8 cellular contexts compared by ENCODE assay signal in genomic region chr19:17103177-17103576, GRCh38. TPM values are rescaled to one million over a fixed set of nuclear protein-coding genes. Genes with fewer than 3 reads are reported as not detected.
A peak's percentile ranks its signal among the peaks of the same experiment; 100 is the strongest.
DNase-seq lines count a peak whose midpoint lies in the region; ATAC-seq and TF ChIP-seq lines count a peak whose summit lies in the region.

No MANE protein-coding gene starts in this region.

- DNase-seq in activated naive CD4-positive, alpha-beta T cell treated with anti-CD3 and anti-CD28 coated beads, Interleukin-2, amount 10 ng/mL, durations not matched to agents 7 days and 5 days = no peak
- no peak for DNase-seq in activated naive CD4-positive, alpha-beta T cell (lab: John Stamatoyannopoulos, UW)
- DNase-seq in fibroblast of pulmonary artery (ENCODE audit: low read depth) (peak; percentile 60), testis (peak; percentile 34), posterior cingulate gyrus (no peak)

- H3K27ac Mint-ChIP-seq in activated naive CD4-positive, alpha-beta T cell treated with anti-CD3 and anti-CD28 coated beads, Interleukin-2, amount 10 ng/mL, durations not matched to agents 7 days and 5 days = peak overlapping the region; percentile 49

- intact Hi-C loops in testis (cut with DNase I; ENCODE audit: low total_unique reads) (no loop called here), posterior cingulate gyrus (cut with DNase I) (no loop called here)

- CTCF ChIA-PET in activated naive CD4-positive, alpha-beta T cell treated with anti-CD3 and anti-CD28 coated beads, Interleukin-2, amount 10 ng/mL, durations not matched to agents 7 days and 5 days (lab: Charles Lee) = interaction anchor here (0.7 to 1.6 kb wide), 4 partner anchors 13 to 174 kb away, joined by 3 to 6 read pairs (median 4); no protein-coding TSS in a partner anchor

- H3K9ac ChIP-seq in OCI-LY1 (ENCODE audit: low read length) = no peak overlapping the region

- H3K27ac ChIP-seq in OCI-LY1 (ENCODE audit: low read depth, low read length, poor library complexity, severe bottlenecking) = peak overlapping the region; percentile 83
- no peak overlapping the region for H3K27ac ChIP-seq in testis

- H3K36me3 Mint-ChIP-seq in activated naive CD4-positive, alpha-beta T cell treated with anti-CD3 and anti-CD28 coated beads, Interleukin-2, amount 10 ng/mL, durations not matched to agents 7 days and 5 days = peaks cover 59% of the 10 kb centered on the region

- H3K4me1 Mint-ChIP-seq in activated naive CD4-positive, alpha-beta T cell treated with anti-CD3 and anti-CD28 coated beads, Interleukin-2, amount 10 ng/mL, durations not matched to agents 7 days and 5 days = peaks cover 16% of the 10 kb centered on the region

- H3K27me3 ChIP-seq in OCI-LY1 (ENCODE audit: insufficient read depth, low read length) = no peaks in the 10 kb centered on the region
- H3K27me3 ChIP-seq in testis = no peaks in the 10 kb centered on the region

- no peaks in the 10 kb centered on the region for H3K9me2 ChIP-seq in OCI-LY1 (ENCODE audit: low read depth, low read length)

- no peak for TF ChIP-seq POLR2A in testis (IDR thresholded peaks at IDR 0.05)

- H3K9me3 Mint-ChIP-seq in activated naive CD4-positive, alpha-beta T cell treated with anti-CD3 and anti-CD28 coated beads, Interleukin-2, amount 10 ng/mL, durations not matched to agents 7 days and 5 days = peaks cover 11% of the 10 kb centered on the region

- no peaks in the 10 kb centered on the region for H3K27me3 Mint-ChIP-seq in activated naive CD4-positive, alpha-beta T cell treated with anti-CD3 and anti-CD28 coated beads, Interleukin-2, amount 10 ng/mL, durations not matched to agents 7 days and 5 days

- peaks cover 52% of the 10 kb centered on the region for H3K36me3 ChIP-seq in OCI-LY1 (ENCODE audit: insufficient read depth, low read length)
- no peaks in the 10 kb centered on the region for H3K36me3 ChIP-seq in testis (ENCODE audit: low read depth, missing control alignments)

- no peak overlapping the region for H2AFZ ChIP-seq in OCI-LY1 (ENCODE audit: low read length)

- H3K4me2 ChIP-seq in OCI-LY1 (ENCODE audit: low read length) = no peak overlapping the region

- H3K4me1 ChIP-seq in OCI-LY1 (ENCODE audit: insufficient read depth, low read length, severe bottlenecking) = peaks cover 63% of the 10 kb centered on the region
- peaks cover 12% of the 10 kb centered on the region for H3K4me1 ChIP-seq in testis

- ATAC-seq in GM19452 (IDR thresholded peaks at IDR 0.05; ENCODE audit: unreplicated experiment) = no peak
- ATAC-seq in HG03521 (IDR thresholded peaks at IDR 0.05; ENCODE audit: unreplicated experiment) = no peak

- no peaks in the 10 kb centered on the region for H4K20me1 ChIP-seq in OCI-LY1 (ENCODE audit: insufficient read depth, low read length)

- no peak overlapping the region for H3K4me3 ChIP-seq in OCI-LY1 (ENCODE audit: low read depth, low read length, poor library complexity, severe bottlenecking)
- no peak overlapping the region for H3K4me3 ChIP-seq in fibroblast of pulmonary artery (replicated peaks; ENCODE audit: low read depth, low read length)
- H3K4me3 ChIP-seq in testis = no peak overlapping the region

- 76 to 87% methylated on average over 3 of the region's 3 CpGs for WGBS in testis, 2 donors

- no peak overlapping the region for H3K4me3 Mint-ChIP-seq in activated naive CD4-positive, alpha-beta T cell treated with anti-CD3 and anti-CD28 coated beads, Interleukin-2, amount 10 ng/mL, durations not matched to agents 7 days and 5 days

- H3F3A ChIP-seq in OCI-LY1 (ENCODE audit: insufficient read depth, low read length) = no peaks in the 10 kb centered on the region

- no peaks in the 10 kb centered on the region for H3K79me2 ChIP-seq in OCI-LY1 (ENCODE audit: insufficient read depth, low read length)

- TF ChIP-seq CTCF in OCI-LY1 (IDR thresholded peaks at IDR 0.05; ENCODE audit: low read length) (peak; percentile 60), fibroblast of pulmonary artery (IDR thresholded peaks at IDR 0.05; ENCODE audit: low read length, missing control alignments) (peak; percentile 73), testis (IDR thresholded peaks at IDR 0.05) (peak in 2 of 3 experiments; percentile 31 to 42)

- no peaks in the 10 kb centered on the region for H3K9me3 ChIP-seq in OCI-LY1 (ENCODE audit: low read length)
- no peaks in the 10 kb centered on the region for H3K9me3 ChIP-seq in testis

RNA-seq across cellular contexts. Expression of gene MYO9B, which starts 27.6 kb away (rescaled TPM):
- 100 to 1,000 TPM; 407 TPM for total RNA-seq in testis
- 121 TPM for polyA plus RNA-seq in testis (ENCODE audit: insufficient read depth, low read depth, low replicate concordance)

RNA-seq across cellular contexts. Expression of gene HAUS8, which starts 27.9 kb away (rescaled TPM):
- 10 to 100 TPM; 20.0 to 23.5 TPM for total RNA-seq in testis
- 29.7 TPM for polyA plus RNA-seq in testis (ENCODE audit: insufficient read depth, low read depth, low replicate concordance)

Comparison
In these comparisons a context has a peak if more than half of its experiments do, and no peak if none do; other contexts are left out.
1. DNase-seq: peak in fibroblast of pulmonary artery (single experiment) and testis (single experiment); none in activated naive CD4-positive, alpha-beta T cell treated with anti-CD3 and anti-CD28 coated beads, Interleukin-2, amount 10 ng/mL, durations not matched to agents 7 days and 5 days (single experiment), activated naive CD4-positive, alpha-beta T cell (0 of 4) and posterior cingulate gyrus (0 of 10).
2. Peak in every context shown above with its lines, with median percentiles within 50 percentile points of each other: CTCF ChIP-seq.